Comparison of ENCODE assay signal across 7 cellular contexts in the genomic region with DNA sequence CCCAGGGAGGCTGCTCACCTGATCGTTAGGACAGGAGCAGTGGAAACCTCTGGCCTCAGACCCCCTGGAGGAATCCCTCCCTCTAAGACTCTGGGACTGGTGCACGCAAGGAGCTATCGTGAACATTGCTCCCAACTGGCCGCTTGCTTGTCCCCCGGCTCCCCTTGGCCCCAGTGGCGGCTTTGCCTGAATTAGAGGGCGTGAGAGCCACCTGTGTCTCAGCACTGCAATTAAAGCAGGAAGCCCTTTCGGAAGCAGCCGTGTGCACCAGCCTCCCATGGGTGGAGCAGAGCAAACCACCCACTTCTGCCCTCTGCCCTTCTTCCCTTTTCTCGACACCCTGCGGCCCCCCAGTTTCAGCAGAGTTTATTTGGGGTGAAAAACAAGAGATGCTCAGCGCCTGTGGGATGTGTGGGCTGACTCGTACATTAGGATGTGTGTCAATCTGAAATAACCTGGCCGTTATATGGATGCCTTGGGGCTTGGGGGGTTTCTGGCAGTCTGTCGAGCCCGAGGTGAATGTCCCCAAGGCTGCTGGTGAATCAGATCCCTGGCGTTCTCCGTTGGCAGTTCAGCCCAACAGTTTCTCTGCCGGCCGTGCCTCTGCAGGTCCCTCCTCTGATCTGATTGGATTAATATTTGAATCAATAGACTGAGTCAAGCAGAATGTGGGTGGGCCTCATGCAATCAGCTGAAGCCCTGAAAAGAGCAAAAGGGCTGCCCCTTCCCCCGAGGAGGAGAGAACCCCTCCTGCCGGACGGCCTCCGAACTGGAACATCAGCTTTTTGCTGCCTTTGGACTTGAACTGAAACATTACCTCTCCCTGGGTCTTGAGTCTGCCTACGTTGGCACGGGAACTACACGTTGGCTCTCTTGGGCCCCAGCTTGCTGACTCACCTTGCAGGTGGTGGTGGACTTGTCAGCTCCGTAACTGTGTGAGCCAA.
DNase-seq lines count a peak whose midpoint lies in the region; ATAC-seq and TF ChIP-seq lines count a peak whose summit lies in the region.

No MANE protein-coding gene starts in this region.

- DNase-seq in activated CD4-positive, alpha-beta T cell treated with anti-CD3 and anti-CD28 coated beads, Interleukin-2, amount 50 U/mL, for 24 hours (ENCODE audit: low read depth in 1 of 2, low spot score in 1 of 2), result peak; percentile 9 to 44
- DNase-seq in germinal center (ENCODE audit: low spot score) (peak; percentile 79), NCI-H1694 treated with DMSO at 0.1 percent for 48 hours (lab: John Stamatoyannopoulos, UW) (no peak), RKO (ENCODE audit: low spot score) (no peak)
- DNase-seq in stimulated activated CD8-positive, alpha-beta memory T cell treated with anti-CD3 and anti-CD28 coated beads, Interleukin-4, amount 100 ng/mL, for 48 hours, result peak; percentile 69

- peak; percentile 35 for ATAC-seq in GM18907 (IDR thresholded peaks at IDR 0.05; ENCODE audit: unreplicated experiment)

- no peaks in the 10 kb centered on the region for H4K20me1 ChIP-seq in Loucy (ENCODE audit: insufficient read depth, low read length, poor library complexity, severe bottlenecking)

- H3K9ac ChIP-seq in Loucy (ENCODE audit: low read depth, low read length, poor library complexity, severe bottlenecking), result peak overlapping the region; percentile 99

- H3K9me2 ChIP-seq in Loucy (replicated peaks; ENCODE audit: low read depth, low read length), result no peaks in the 10 kb centered on the region

- H3K36me3 ChIP-seq in Loucy (ENCODE audit: insufficient read depth, low read length), result no peaks in the 10 kb centered on the region

- peaks cover 57% of the 10 kb centered on the region for H3K4me1 ChIP-seq in Loucy (ENCODE audit: insufficient read depth, low read length, poor library complexity, severe bottlenecking)

- peak overlapping the region; percentile 77 for H3K4me3 ChIP-seq in Loucy (ENCODE audit: low read length, poor library complexity, severe bottlenecking)

- H2AFZ ChIP-seq in Loucy (ENCODE audit: low read length), result no peak overlapping the region

- H3K4me2 ChIP-seq in Loucy (ENCODE audit: low read depth, low read length, poor library complexity, severe bottlenecking), result peak overlapping the region; percentile 84

- H3F3A ChIP-seq in Loucy (ENCODE audit: low read depth), result peaks cover 13% of the 10 kb centered on the region

- H3K27me3 ChIP-seq in Loucy (ENCODE audit: insufficient read depth, low read length, poor library complexity, severe bottlenecking), result no peaks in the 10 kb centered on the region

- no peak for TF ChIP-seq CTCF in Loucy (conservative IDR thresholded peaks at IDR 0.05; ENCODE audit: low read length)

- no peaks in the 10 kb centered on the region for H3K9me3 ChIP-seq in Loucy (ENCODE audit: insufficient read depth, low read depth, low read length)

- peaks cover 38% of the 10 kb centered on the region for H3K79me2 ChIP-seq in Loucy (ENCODE audit: insufficient read depth, low read length)

Comparison
In these comparisons a context has a peak if more than half of its experiments do, and no peak if none do; other contexts are left out.
1. DNase-seq: peak in activated CD4-positive, alpha-beta T cell treated with anti-CD3 and anti-CD28 coated beads, Interleukin-2, amount 50 U/mL, for 24 hours (2 of 2), germinal center (single experiment) and stimulated activated CD8-positive, alpha-beta memory T cell treated with anti-CD3 and anti-CD28 coated beads, Interleukin-4, amount 100 ng/mL, for 48 hours (single experiment); none in NCI-H1694 treated with DMSO at 0.1 percent for 48 hours (single experiment) and RKO (single experiment).